Comparison of ENCODE assay signal across 12 cellular contexts in genomic region chrX:153055827-153056748, GRCh38. TPM values are rescaled to one million over a fixed set of nuclear protein-coding genes. Genes with fewer than 3 reads are reported as not detected.
DNase-seq lines count a peak whose midpoint lies in the region; ATAC-seq and TF ChIP-seq lines count a peak whose summit lies in the region.
"Had no signal": no experiment of that assay in that cellular context is flagged by ENCODE, and none has a peak within 500 bp of the region (broad histone marks: within the 10 kb centered on the region; RNA-seq: fewer than 3 reads in every experiment).

A gene with protein sequence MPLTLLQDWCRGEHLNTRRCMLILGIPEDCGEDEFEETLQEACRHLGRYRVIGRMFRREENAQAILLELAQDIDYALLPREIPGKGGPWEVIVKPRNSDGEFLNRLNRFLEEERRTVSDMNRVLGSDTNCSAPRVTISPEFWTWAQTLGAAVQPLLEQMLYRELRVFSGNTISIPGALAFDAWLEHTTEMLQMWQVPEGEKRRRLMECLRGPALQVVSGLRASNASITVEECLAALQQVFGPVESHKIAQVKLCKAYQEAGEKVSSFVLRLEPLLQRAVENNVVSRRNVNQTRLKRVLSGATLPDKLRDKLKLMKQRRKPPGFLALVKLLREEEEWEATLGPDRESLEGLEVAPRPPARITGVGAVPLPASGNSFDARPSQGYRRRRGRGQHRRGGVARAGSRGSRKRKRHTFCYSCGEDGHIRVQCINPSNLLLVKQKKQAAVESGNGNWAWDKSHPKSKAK (plus strand): TSS chrX:153056470. CDS start chrX:153057056, 586 bp downstream.

- TF ChIP-seq POLR2A in IMR-90 (IDR thresholded peaks at IDR 0.05; ENCODE audit: low read depth, low read length): no peak

- H3K27ac ChIP-seq in IMR-90 (ENCODE audit: insufficient read depth, low read length): no peak within 1 kb of the TSS
- H3K27ac ChIP-seq in neural progenitor cell: no peak within 1 kb of the TSS

- no peak within 1 kb of the TSS for H2BK5ac ChIP-seq in IMR-90 (ENCODE audit: low read depth, low read length, poor library complexity, severe bottlenecking)

- H3K4me1 ChIP-seq in BE2C: no peaks in the 10 kb centered on the region
- H3K4me1 ChIP-seq in IMR-90 (ENCODE audit: control insufficient read depth, insufficient read depth, low read length): no peaks in the 10 kb centered on the region
- H3K4me1 ChIP-seq in neural progenitor cell: no peaks in the 10 kb centered on the region

- H3K4me3 ChIP-seq in BE2C (ENCODE audit: low read depth, low read length) (no peak within 1 kb of the TSS), IMR-90 (ENCODE audit: insufficient read depth, low read depth, low read length) (no peak within 1 kb of the TSS), neural progenitor cell (peak within 1 kb of the TSS; percentile 34)

- H3K27me3 ChIP-seq in BE2C: peaks cover 6% of the 10 kb centered on the region; the same call in 1 of the 2 replicates
- H3K27me3 ChIP-seq in IMR-90 (ENCODE audit: control insufficient read depth, insufficient read depth, low read length): peaks cover 20% of the 10 kb centered on the region
- peaks cover 37% of the 10 kb centered on the region for H3K27me3 ChIP-seq in neural progenitor cell

- no peak within 1 kb of the TSS for H3K4ac ChIP-seq in IMR-90 (ENCODE audit: low read depth, low read length)

- no peak within 1 kb of the TSS for H4K91ac ChIP-seq in IMR-90 (ENCODE audit: insufficient read depth, low read depth, low read length)

- peak within 1 kb of the TSS; percentile 24 for H2AK9ac ChIP-seq in IMR-90 (replicated peaks; ENCODE audit: low read depth, low read length, poor library complexity)

- DNase-seq in BE2C: peak; percentile 27
- no peak for DNase-seq in IMR-90
- DNase-seq in glutamatergic neuron: peak; percentile 63
- peak; percentile 45 for DNase-seq in neural progenitor cell (ENCODE audit: low spot score)
- no peak for DNase-seq in islet precursor cell
- DNase-seq in D341Med (ENCODE audit: low spot score): no peak
- no peak for DNase-seq in dermis blood vessel endothelial cell
- DNase-seq: DMS153; Kasumi-1; stimulated activated CD4-positive, alpha-beta T cell treated with anti-CD3 and anti-CD28 coated beads, Interleukin-2, amount 100 ng/mL, for 48 hours had no signal

- H3K27me3 Mint-ChIP-seq in glutamatergic neuron (ENCODE audit: unreplicated experiment) (peaks cover 6% of the 10 kb centered on the region), neural progenitor cell (ENCODE audit: insufficient read depth, low read depth) (peaks cover 7% of the 10 kb centered on the region)
- H3K27me3 Mint-ChIP-seq: activated T-helper 17 cell treated with anti-CD3 and anti-CD28 coated beads, Interleukin-2, amount 50 U/mL, for 72 hours had no signal

- H3K27ac Mint-ChIP-seq in glutamatergic neuron (ENCODE audit: unreplicated experiment): no peak within 1 kb of the TSS
- H3K27ac Mint-ChIP-seq in neural progenitor cell: no peak within 1 kb of the TSS
- H3K27ac Mint-ChIP-seq: activated T-helper 17 cell treated with anti-CD3 and anti-CD28 coated beads, Interleukin-2, amount 50 U/mL, for 72 hours had no signal

- H3K9ac ChIP-seq in IMR-90 (ENCODE audit: low read depth, low read length) (no peak within 1 kb of the TSS), neural progenitor cell (no peak within 1 kb of the TSS)

- dilution Hi-C loops in IMR-90 (cut with HindIII; ENCODE audit: low sequenced_read_pairs, unreplicated experiment): no loop called here

- in situ Hi-C loops in IMR-90 (cut with MboI; ENCODE audit: low sequenced_read_pairs): no loop called here

- no peaks in the 10 kb centered on the region for H3K4me1 Mint-ChIP-seq in glutamatergic neuron (ENCODE audit: low read depth, unreplicated experiment)
- H3K4me1 Mint-ChIP-seq in neural progenitor cell: peaks cover 6% of the 10 kb centered on the region
- H3K4me1 Mint-ChIP-seq: activated T-helper 17 cell treated with anti-CD3 and anti-CD28 coated beads, Interleukin-2, amount 50 U/mL, for 72 hours had no signal

- no peak within 1 kb of the TSS for H2AK5ac ChIP-seq in IMR-90 (ENCODE audit: low read depth, low read length)

- H3K9me3 Mint-ChIP-seq in glutamatergic neuron (ENCODE audit: unreplicated experiment): no peaks in the 10 kb centered on the region
- H3K9me3 Mint-ChIP-seq in neural progenitor cell: peaks cover 10% of the 10 kb centered on the region
- H3K9me3 Mint-ChIP-seq: activated T-helper 17 cell treated with anti-CD3 and anti-CD28 coated beads, Interleukin-2, amount 50 U/mL, for 72 hours had no signal

- peak within 1 kb of the TSS; percentile 32 for H2AFZ ChIP-seq in IMR-90 (replicated peaks; ENCODE audit: low read length, poor library complexity)
- H2AFZ ChIP-seq in neural progenitor cell (replicated peaks): no peak within 1 kb of the TSS

- H2BK15ac ChIP-seq in IMR-90 (ENCODE audit: low read depth, low read length): no peak within 1 kb of the TSS

- ATAC-seq in IMR-90 (ENCODE audit: low read depth) (peak; percentile 56; the same call in 1 of the 2 replicates), HG03378 (IDR thresholded peaks at IDR 0.05; ENCODE audit: unreplicated experiment) (no peak)
- ATAC-seq: activated T-helper 17 cell treated with anti-CD3 and anti-CD28 coated beads, Interleukin-2, amount 50 U/mL, for 72 hours had no signal

- H3K9me1 ChIP-seq in IMR-90 (ENCODE audit: insufficient read depth, low read length): no peaks in the 10 kb centered on the region

- H3K23ac ChIP-seq in IMR-90 (ENCODE audit: low read depth, low read length): no peak within 1 kb of the TSS

- no peak within 1 kb of the TSS for H3K14ac ChIP-seq in IMR-90 (replicated peaks; ENCODE audit: low read depth, low read length)

- no peak within 1 kb of the TSS for H4K5ac ChIP-seq in IMR-90 (ENCODE audit: low read depth, low read length)

- no peak within 1 kb of the TSS for H2BK20ac ChIP-seq in IMR-90 (ENCODE audit: low read depth, low read length)

- TF ChIP-seq CTCF in BE2C (IDR thresholded peaks at IDR 0.05; ENCODE audit: low read depth, low read length): no peak
- TF ChIP-seq CTCF in IMR-90 (conservative IDR thresholded peaks at IDR 0.05; ENCODE audit: low read depth, low read length): no peak
- no peak for TF ChIP-seq CTCF in glutamatergic neuron (IDR thresholded peaks at IDR 0.05; ENCODE audit: partially characterized antibody, unreplicated experiment)
- no peak for TF ChIP-seq CTCF in neural progenitor cell (IDR thresholded peaks at IDR 0.05)

- H3K4me2 ChIP-seq in IMR-90 (ENCODE audit: low read depth, low read length) (no peak within 1 kb of the TSS), neural progenitor cell (peak within 1 kb of the TSS; percentile 69)

- no peak within 1 kb of the TSS for H3K56ac ChIP-seq in IMR-90 (ENCODE audit: extremely low read depth, insufficient read depth, low read length)

- TF ChIP-seq RAD21 in IMR-90 (IDR thresholded peaks at IDR 0.05; ENCODE audit: low read length): no peak

- POLR2A ChIA-PET in IMR-90 (lab: Charles Lee; ENCODE audit: unreplicated experiment): no interaction called here

- H3K79me1 ChIP-seq in IMR-90 (ENCODE audit: low read depth in 1 of 2, low read length in 2 of 2): no peaks in the 10 kb centered on the region

- intact Hi-C loops in IMR-90 (cut with micrococcal nuclease): no loop called here

- peak within 1 kb of the TSS; percentile 65 for H3K4me3 Mint-ChIP-seq in glutamatergic neuron (ENCODE audit: unreplicated experiment)
- peak within 1 kb of the TSS; percentile 75 for H3K4me3 Mint-ChIP-seq in neural progenitor cell
- H3K4me3 Mint-ChIP-seq: activated T-helper 17 cell treated with anti-CD3 and anti-CD28 coated beads, Interleukin-2, amount 50 U/mL, for 72 hours had no signal

- H3K36me3 Mint-ChIP-seq in glutamatergic neuron (ENCODE audit: unreplicated experiment) (no peaks in the 10 kb centered on the region), neural progenitor cell (peaks cover 1% of the 10 kb centered on the region)

- WGBS in IMR-90 (ENCODE audit: extremely low coverage in 2 of 2, insufficient read length in 1 of 2), 2 experiments: 50% methylated on average over 21 of the region's 82 CpGs; no CpG with 5 or more reads in 1 of the 2 experiments

- CTCF ChIA-PET in IMR-90 (lab: Yijun Ruan, JAX): no interaction called here

- no peaks in the 10 kb centered on the region for H3K9me3 ChIP-seq in BE2C
- H3K9me3 ChIP-seq in IMR-90 (ENCODE audit: control insufficient read depth, insufficient read depth, low read length): peaks cover 4% of the 10 kb centered on the region; the same call in 1 of the 2 replicates
- peaks cover 6% of the 10 kb centered on the region for H3K9me3 ChIP-seq in neural progenitor cell (ENCODE audit: low read depth)

- no peaks in the 10 kb centered on the region for H3K79me2 ChIP-seq in neural progenitor cell (ENCODE audit: low read depth)

- no peak within 1 kb of the TSS for H2BK120ac ChIP-seq in IMR-90 (ENCODE audit: low read depth, low read length)

- no TSS peak for BruUV-seq in IMR-90 (replicated peaks; lab: Mats Ljungman, UMichigan)

- no peaks in the 10 kb centered on the region for H4K20me1 ChIP-seq in IMR-90 (ENCODE audit: insufficient read depth, low read length)
- H4K20me1 ChIP-seq in neural progenitor cell (ENCODE audit: low read depth): no peaks in the 10 kb centered on the region

- no peaks in the 10 kb centered on the region for H3F3A ChIP-seq in neural progenitor cell (ENCODE audit: low read depth)

- no peak within 1 kb of the TSS for H4K8ac ChIP-seq in IMR-90 (ENCODE audit: low read depth in 2 of 2, low read length in 2 of 2)

- H3K36me3 ChIP-seq in BE2C (no peaks in the 10 kb centered on the region), IMR-90 (ENCODE audit: control insufficient read depth, insufficient read depth, low read length) (no peaks in the 10 kb centered on the region), neural progenitor cell (no peaks in the 10 kb centered on the region)

- H3K18ac ChIP-seq in IMR-90 (ENCODE audit: low read depth, low read length): no peak within 1 kb of the TSS

TF ChIP-seq in IMR-90, 13 proteins besides CTCF, POLR2A, EP300 and RAD21 (continues in another document):
- TF ChIP-seq MAFK (IDR thresholded peaks at IDR 0.05; ENCODE audit: low read depth, low read length) (no peak), FOS (IDR thresholded peaks at IDR 0.05; ENCODE audit: low read depth, low read length) (no peak)

RNA-seq across cellular contexts. Expression of the gene that starts here (rescaled TPM):
- 0.79 TPM for polyA plus RNA-seq in BE2C (2012; ENCODE audit: insufficient read depth, insufficient read length, low read depth)
- total RNA-seq in IMR-90 (2012; rRNA removed) (not detected in 2 replicates), glutamatergic neuron (ENCODE audit: unreplicated experiment) (7.8 TPM), neural progenitor cell (ENCODE audit: low replicate concordance) (2.9 and 3.1 TPM in 2 replicates), dermis blood vessel endothelial cell (0.09 TPM in 1 of 2 replicates, not detected in the other)
- 0.03 TPM in 1 of 2 replicates, not detected in the other for polyA plus RNA-seq in IMR-90 (2012; rRNA removed)
- polyA plus RNA-seq in IMR-90 (2012; cell fraction: cytosol; rRNA removed): not detected in 2 replicates
- polyA plus RNA-seq in IMR-90 (2012; cell fraction: nucleus; rRNA removed; ENCODE audit: low replicate concordance): 0.22 and 0.23 TPM in 2 replicates

Comparison
In these comparisons a context has a peak if more than half of its experiments do, and no peak if none do; other contexts are left out.
1. Peak in ATAC-seq in IMR-90; RNA of the gene not detected or under 1 TPM.
2. DNase-seq: peak in BE2C (single experiment), glutamatergic neuron (single experiment) and neural progenitor cell (single experiment); none in IMR-90 (single experiment), islet precursor cell (single experiment), D341Med (single experiment) and dermis blood vessel endothelial cell (single experiment).